ENCODE assay signal across 26 cellular contexts in genomic region chr9:9817176-9817575, GRCh38.
DNase-seq lines count a peak whose midpoint lies in the region; ATAC-seq lines count a peak whose summit lies in the region.
"Had no signal": no experiment of that assay in that cellular context is flagged by ENCODE, and none has a peak within 500 bp of the region (broad histone marks: within the 10 kb centered on the region; RNA-seq: fewer than 3 reads in every experiment).

No MANE protein-coding gene starts in this region.

- no peaks in the 10 kb centered on the region for H3K36me3 Mint-ChIP-seq in activated naive CD4-positive, alpha-beta T cell treated with anti-CD3 and anti-CD28 coated beads, Interleukin-2, amount 50 U/mL, for 72 hours
- H3K36me3 Mint-ChIP-seq: CD4-positive, alpha-beta memory T cell had no signal

- DNase-seq in SKM-1 treated with dmso at 0.1 percent for 144 hours (lab: John Stamatoyannopoulos, UW; ENCODE audit: unreplicated experiment): no peak
- DNase-seq in activated naive CD4-positive, alpha-beta T cell treated with anti-CD3 and anti-CD28 coated beads, Interleukin-2, amount 50 U/mL, for 72 hours (ENCODE audit: low spot score in 2 of 2): no peak
- DNase-seq in NCI-H774 (lab: John Stamatoyannopoulos, UW): no peak
- DNase-seq: C1 segment of cervical spinal cord; CD4-positive, alpha-beta memory T cell; COR-L47; DMS53; HFFc6; Karpas-422; NCI-H1092 treated with DMSO at 0.1 percent for 48 hours; NCI-H1436; NCI-H187; NCI-H2081 treated with DMSO at 0.1 percent for 48 hours; NCI-H2171 treated with DMSO at 0.1 percent for 48 hours; NCI-H345; NCI-H524; NCI-H748 treated with DMSO at 0.1 percent for 48 hours; SIG-M5; SK-N-SH; T-helper 17 cell had no signal

- ATAC-seq in GM18909 (IDR thresholded peaks at IDR 0.05; ENCODE audit: poor library complexity, unreplicated experiment): peak; percentile 66
- ATAC-seq in GM21619 (IDR thresholded peaks at IDR 0.05; ENCODE audit: unreplicated experiment): peak; percentile 59
- peak; percentile 77 for ATAC-seq in HG03175 (IDR thresholded peaks at IDR 0.05; ENCODE audit: unreplicated experiment)
- ATAC-seq in GM19328 (IDR thresholded peaks at IDR 0.05; ENCODE audit: unreplicated experiment): no peak
- ATAC-seq in activated naive CD4-positive, alpha-beta T cell treated with anti-CD3 and anti-CD28 coated beads, Interleukin-2, amount 50 U/mL, for 72 hours: no peak
- ATAC-seq: GM23338, HepG2, T-helper 17 cell had no signal

- H3K27ac Mint-ChIP-seq in activated naive CD4-positive, alpha-beta T cell treated with anti-CD3 and anti-CD28 coated beads, Interleukin-2, amount 50 U/mL, for 72 hours: no peak overlapping the region
- H3K27ac Mint-ChIP-seq: CD4-positive, alpha-beta memory T cell; GM23338; HFFc6; T-helper 17 cell had no signal

- H3K9me3 Mint-ChIP-seq in activated naive CD4-positive, alpha-beta T cell treated with anti-CD3 and anti-CD28 coated beads, Interleukin-2, amount 50 U/mL, for 72 hours: peaks cover 0 to 4% of the 10 kb centered on the region in 2 donors
- H3K9me3 Mint-ChIP-seq: GM23338 had no signal

Comparison
In these comparisons a context has a peak if more than half of its experiments do, and no peak if none do; other contexts are left out.
1. ATAC-seq: peak in GM18909 (single experiment), GM21619 (single experiment) and HG03175 (single experiment); none in GM19328 (single experiment) and activated naive CD4-positive, alpha-beta T cell treated with anti-CD3 and anti-CD28 coated beads, Interleukin-2, amount 50 U/mL, for 72 hours (0 of 2).